17 cellular contexts compared by ENCODE assay signal in genomic region chr6:6519028-6519427, GRCh38.
DNase-seq lines count a peak whose midpoint lies in the region; ATAC-seq and TF ChIP-seq lines count a peak whose summit lies in the region.
"Had no signal": no experiment of that assay in that cellular context is flagged by ENCODE, and none has a peak within 500 bp of the region (broad histone marks: within the 10 kb centered on the region; RNA-seq: fewer than 3 reads in every experiment).

No MANE protein-coding gene starts in this region.

- no peaks in the 10 kb centered on the region for H3K36me3 ChIP-seq in A673 (ENCODE audit: insufficient read depth, low read length, poor library complexity, severe bottlenecking)
- H3K36me3 ChIP-seq: BLaER1 had no signal

- intact Hi-C loops in A673 (cut with micrococcal nuclease; ENCODE audit: unreplicated experiment) = no loop called here

- POLR2A ChIA-PET in A673 (lab: Charles Lee; ENCODE audit: low non-redundant PET) = no interaction called here

- CTCF ChIA-PET in A673 (lab: Charles Lee) = interaction anchor here (0.6 kb wide), 1 partner anchor 10 kb away, joined by 3 read pairs; no protein-coding TSS in a partner anchor

- no peak for ATAC-seq in HG03469 (IDR thresholded peaks at IDR 0.05; ENCODE audit: unreplicated experiment)
- ATAC-seq: GM23338 had no signal

- peaks cover 8% of the 10 kb centered on the region for H3K27me3 ChIP-seq in A673 (replicated peaks; ENCODE audit: insufficient read depth, low read depth, low read length, poor library complexity)
- H3K27me3 ChIP-seq: BLaER1 had no signal

- no peak overlapping the region for H3K27ac ChIP-seq in A673 (ENCODE audit: low read depth, low read length, poor library complexity, severe bottlenecking)
- H3K27ac ChIP-seq: 22Rv1, BLaER1 had no signal

- H3K4me1 ChIP-seq in A673 (ENCODE audit: insufficient read depth, low read length, poor library complexity, severe bottlenecking) = no peaks in the 10 kb centered on the region

- no peak overlapping the region for H3K4me3 ChIP-seq in A673 (ENCODE audit: low read depth, low read length, poor library complexity, severe bottlenecking)
- H3K4me3 ChIP-seq: BLaER1, GM23338 had no signal

- DNase-seq in DMS 273 (lab: John Stamatoyannopoulos, UW; ENCODE audit: unreplicated experiment) (peak; percentile 40), DMS 273 treated with DMSO at 0.1 percent for 48 hours (lab: John Stamatoyannopoulos, UW) (no peak), NCI-H748 (lab: John Stamatoyannopoulos, UW; ENCODE audit: unreplicated experiment) (peak; percentile 28), NCI-H748 treated with DMSO at 0.1 percent for 48 hours (lab: John Stamatoyannopoulos, UW) (no peak), A673 (ENCODE audit: low spot score) (peak; percentile 30), NCI-H69 (lab: John Stamatoyannopoulos, UW) (peak; percentile 8)
- DNase-seq in activated CD4-positive, alpha-beta T cell treated with anti-CD3 and anti-CD28 coated beads, Interleukin-2, amount 50 U/mL, for 4 hours = no peak
- DNase-seq: AML-193, Calu3, DMS153, DMS79 treated with DMSO at 0.1 percent for 48 hours, EL, H7 had no signal

- BruUV-seq in A673 (replicated peaks; lab: Mats Ljungman, UMichigan) = no TSS peak

- TF ChIP-seq CTCF in A673 (conservative IDR thresholded peaks at IDR 0.05; ENCODE audit: low read depth, low read length) = no peak

- H3K9me3 ChIP-seq in A673 (ENCODE audit: low read depth, low read length, poor library complexity, severe bottlenecking) = no peaks in the 10 kb centered on the region
- H3K9me3 ChIP-seq: BLaER1 had no signal

Comparison
In these comparisons a context has a peak if more than half of its experiments do, and no peak if none do; other contexts are left out.
1. DNase-seq: peak in DMS 273 (single experiment), NCI-H748 (single experiment), A673 (single experiment) and NCI-H69 (single experiment); none in DMS 273 treated with DMSO at 0.1 percent for 48 hours (single experiment), NCI-H748 treated with DMSO at 0.1 percent for 48 hours (single experiment) and activated CD4-positive, alpha-beta T cell treated with anti-CD3 and anti-CD28 coated beads, Interleukin-2, amount 50 U/mL, for 4 hours (0 of 2).